Comparison of ENCODE assay signal across 8 cellular contexts in the genomic region with DNA sequence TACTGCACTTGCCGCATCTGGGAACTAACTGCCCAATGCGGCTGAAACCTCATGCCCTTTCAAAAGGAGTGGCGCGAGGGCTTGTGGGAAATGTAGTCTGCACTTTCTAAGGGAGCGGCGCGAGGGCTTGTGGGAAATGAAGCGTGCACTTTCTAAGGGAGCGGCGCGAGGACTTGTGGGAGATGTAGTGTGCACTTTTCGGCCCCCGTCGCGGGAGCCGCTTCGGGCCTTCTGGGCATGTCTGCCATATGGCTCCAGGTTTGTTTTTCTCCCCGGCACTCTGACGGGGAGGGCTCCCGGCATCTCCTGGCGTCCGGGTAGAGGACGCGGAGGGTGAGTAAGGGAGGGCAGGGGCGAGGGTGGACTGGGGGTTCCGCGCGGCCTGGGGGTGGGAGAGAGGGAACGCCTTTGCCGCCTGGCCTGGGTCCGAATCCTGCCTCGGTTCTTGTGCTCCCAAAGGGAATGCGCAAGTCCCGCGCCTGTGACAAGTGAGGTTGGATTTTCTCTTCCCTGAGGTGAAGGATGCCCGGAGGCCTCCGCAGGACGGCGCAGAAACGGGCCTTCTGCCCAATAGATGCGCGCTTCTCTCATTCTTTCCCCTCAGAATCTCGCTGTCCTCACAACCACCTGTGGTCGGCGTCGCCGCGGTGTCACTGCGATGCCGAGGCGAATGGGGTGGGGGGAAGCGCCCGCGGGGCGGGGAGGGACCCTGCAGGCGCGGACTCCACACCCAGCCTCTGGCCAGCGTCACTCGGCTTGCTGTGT. TPM values are rescaled to one million over a fixed set of nuclear protein-coding genes. Genes with fewer than 3 reads are reported as not detected.
A peak's percentile ranks its signal among the peaks of the same experiment; 100 is the strongest.
DNase-seq lines count a peak whose midpoint lies in the region; ATAC-seq, FAIRE-seq and TF ChIP-seq lines count a peak whose summit lies in the region.

A gene (plus strand): TSS at position 180 of the 765 bp plus-strand sequence. CDS start 2,281 bp downstream, outside the sequence.

- H3K9me3 ChIP-seq in keratinocyte (ENCODE audit: control insufficient read depth, low read depth, low read length), result no peaks in the 10 kb centered on the region

- dilution Hi-C loops in keratinocyte (cut with MboI; ENCODE audit: extremely low pct_ligation_motif_present, low sequenced_read_pairs), result no loop called here

- no peaks in the 10 kb centered on the region for H4K20me1 ChIP-seq in keratinocyte (ENCODE audit: control insufficient read depth, extremely low read depth, insufficient read depth, low read length)

- H3K9me1 ChIP-seq in keratinocyte (ENCODE audit: control insufficient read depth, extremely low read depth, insufficient read depth, low read length), result no peaks in the 10 kb centered on the region

- no peak for TF ChIP-seq CTCF in AG09319 (IDR thresholded peaks at IDR 0.05; ENCODE audit: low read depth, low read length)
- no peak for TF ChIP-seq CTCF in keratinocyte (optimal IDR thresholded peaks at IDR 0.05 in 1 of 3, IDR thresholded peaks at IDR 0.05 in 1 of 3, conservative IDR thresholded peaks at IDR 0.05 in 1 of 3; ENCODE audit: extremely low read depth in 1 of 3, insufficient read depth in 2 of 3, low read length in 3 of 3)

- peak within 1 kb of the TSS; percentile 67 for H3K27ac ChIP-seq in keratinocyte (ENCODE audit: control insufficient read depth, insufficient read depth, low read length)

- H3K4me1 ChIP-seq in keratinocyte (ENCODE audit: control insufficient read depth, extremely low read depth, insufficient read depth, low read length), result no peaks in the 10 kb centered on the region

- peaks cover 2 to 3% of the 10 kb centered on the region in 2 experiments for H3K36me3 ChIP-seq in keratinocyte (ENCODE audit: control insufficient read depth in 2 of 2, extremely low read depth in 1 of 2, insufficient read depth in 2 of 2, low read length in 2 of 2)

- peak; percentile 81 for FAIRE-seq in keratinocyte (lab: Jason Lieb, UNC)

- ATAC-seq in GM19035 (IDR thresholded peaks at IDR 0.05; ENCODE audit: unreplicated experiment) (peak; percentile 97), HG03354 (IDR thresholded peaks at IDR 0.05; ENCODE audit: poor library complexity, severe bottlenecking, unreplicated experiment) (peak; percentile 97)
- peak; percentile 99 for ATAC-seq in activated CD4-positive, CD25-positive, alpha-beta regulatory T cell treated with anti-CD3 and anti-CD28 coated beads, Interleukin-2, amount 50 U/mL, for 24 hours

- DNase-seq in AG09319 (ENCODE audit: extremely low read depth, low read depth) (peak; percentile 88), NCI-H446 treated with DMSO at 0.1 percent for 48 hours (lab: John Stamatoyannopoulos, UW) (peak; percentile 87), cerebellar cortex (ENCODE audit: low spot score) (peak; percentile 98), keratinocyte (ENCODE audit: low read depth, low spot score) (peak; percentile 73)
- peak; percentile 72 to 76 for DNase-seq in stimulated activated CD4-positive, alpha-beta T cell treated with anti-CD3 and anti-CD28 coated beads, Interleukin-15, amount 100 ng/mL, for 1 hour (ENCODE audit: low read depth in 1 of 2, low spot score in 1 of 2)

- H3K9ac ChIP-seq in keratinocyte (ENCODE audit: control insufficient read depth, extremely low read depth, insufficient read depth, low read length), result peak within 1 kb of the TSS; percentile 78

- H2AFZ ChIP-seq in keratinocyte (ENCODE audit: control insufficient read depth, low read length), result peak within 1 kb of the TSS; percentile 95

- peak within 1 kb of the TSS; percentile 73 to 93 (median 76) for H3K4me3 ChIP-seq in keratinocyte (ENCODE audit: control insufficient read depth in 2 of 3, extremely low read depth in 1 of 3, insufficient read depth in 2 of 3, low read depth in 1 of 3, low read length in 3 of 3)

- peaks cover 13% of the 10 kb centered on the region for H3K79me2 ChIP-seq in keratinocyte (ENCODE audit: control insufficient read depth, insufficient read depth, low read length)

- peak within 1 kb of the TSS; percentile 90 for H3K4me2 ChIP-seq in keratinocyte (ENCODE audit: control insufficient read depth, extremely low read depth, insufficient read depth, low read depth, low read length)

- no peaks in the 10 kb centered on the region for H3K27me3 ChIP-seq in keratinocyte (ENCODE audit: control insufficient read depth, extremely low read depth, insufficient read depth, low read length)

RNA-seq across cellular contexts. Expression of the gene that starts here (rescaled TPM):
- 5.4 to 8.7 TPM (median 6.9 TPM) in 3 replicates for polyA plus RNA-seq in keratinocyte
- 4.7 TPM for polyA plus RNA-seq in keratinocyte (2011; ENCODE audit: low read depth)
- polyA plus RNA-seq in keratinocyte (2011; cell fraction: cytosol; rRNA removed), result 4.7 and 6.8 TPM in 2 replicates
- polyA plus RNA-seq in keratinocyte (2011; cell fraction: nucleus; rRNA removed), result 13.2 and 16.2 TPM in 2 replicates
- 3.5 and 6.0 TPM in 2 replicates for polyA plus RNA-seq in keratinocyte (2012; ENCODE audit: low replicate concordance)
- polyA minus RNA-seq in keratinocyte, result 6.6 to 17.3 TPM (median 10.7 TPM) in 3 replicates
- 5.2 TPM for polyA minus RNA-seq in keratinocyte (2011; cell fraction: cytosol; rRNA and poly(A)+ RNA removed)
- polyA minus RNA-seq in keratinocyte (2011; cell fraction: nucleus; rRNA and poly(A)+ RNA removed), result 11.3 and 17.7 TPM in 2 replicates

Comparison
In these comparisons a context has a peak if more than half of its experiments do, and no peak if none do; other contexts are left out.
1. Peak in every context shown above with its lines: DNase-seq, ATAC-seq, H3K4me3 ChIP-seq and H3K27ac ChIP-seq.